Comparison of ENCODE assay signal across 8 cellular contexts in the genomic region with DNA sequence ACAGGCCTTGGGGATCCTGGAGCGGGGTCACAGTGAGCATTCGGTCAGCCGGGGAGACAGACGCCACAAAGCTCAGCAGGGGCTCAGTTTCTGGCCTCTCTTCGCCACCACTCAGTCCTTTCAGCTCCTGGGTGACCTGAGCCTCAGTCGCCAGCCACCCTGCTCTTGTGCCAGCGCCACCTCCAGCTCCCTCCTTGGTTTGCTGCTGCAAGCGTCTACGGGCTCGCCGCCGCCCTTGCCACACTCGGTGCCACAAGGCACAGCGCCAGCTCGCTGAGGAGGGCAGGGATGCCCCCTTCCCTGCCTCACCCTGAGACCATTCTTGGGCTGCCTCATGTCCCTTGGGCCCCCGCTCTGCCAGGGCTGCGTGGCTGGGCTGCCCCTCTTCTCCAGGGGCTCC. TPM values are rescaled to one million over a fixed set of nuclear protein-coding genes. Genes with fewer than 3 reads are reported as not detected.
DNase-seq lines count a peak whose midpoint lies in the region; ATAC-seq and TF ChIP-seq lines count a peak whose summit lies in the region.

No MANE protein-coding gene starts in this region.

- H3K27ac ChIP-seq in spleen = peak overlapping the region; percentile 11 to 94 (median 89)

- H3K9me3 ChIP-seq in spleen = no peaks in the 10 kb centered on the region

- peak overlapping the region; percentile 91 for H3K27ac Mint-ChIP-seq in activated CD4-positive, alpha-beta memory T cell treated with anti-CD3 and anti-CD28 coated beads, Interleukin-2, amount 10 ng/mL, durations not matched to agents 7 days and 5 days

- peaks cover 71% of the 10 kb centered on the region for H3K36me3 Mint-ChIP-seq in activated CD4-positive, alpha-beta memory T cell treated with anti-CD3 and anti-CD28 coated beads, Interleukin-2, amount 10 ng/mL, durations not matched to agents 7 days and 5 days (ENCODE audit: low read depth)

- peaks cover 48% of the 10 kb centered on the region for H3K4me1 Mint-ChIP-seq in activated CD4-positive, alpha-beta memory T cell treated with anti-CD3 and anti-CD28 coated beads, Interleukin-2, amount 10 ng/mL, durations not matched to agents 7 days and 5 days

- CTCF ChIA-PET in activated CD4-positive, alpha-beta memory T cell treated with anti-CD3 and anti-CD28 coated beads, Interleukin-2, amount 10 ng/mL, durations not matched to agents 7 days and 5 days (lab: Charles Lee) = interaction anchor here (1.1 to 3.9 kb wide), 5 partner anchors 16 to 151 kb away, joined by 3 to 20 read pairs (median 5); a partner anchor contains a TSS

- no peaks in the 10 kb centered on the region for H3K9me3 Mint-ChIP-seq in activated CD4-positive, alpha-beta memory T cell treated with anti-CD3 and anti-CD28 coated beads, Interleukin-2, amount 10 ng/mL, durations not matched to agents 7 days and 5 days

- H3K4me3 ChIP-seq in spleen = peak overlapping the region in 7 of 8 donors; percentile 67 to 90 (median 76)

- peaks cover 32 to 76% (median 54%) of the 10 kb centered on the region in 6 donors for H3K4me1 ChIP-seq in spleen

- no peak for TF ChIP-seq CTCF in spleen (IDR thresholded peaks at IDR 0.05 in 8 of 11, conservative IDR thresholded peaks at IDR 0.05 in 3 of 11)

- TF ChIP-seq POLR2A in spleen (IDR thresholded peaks at IDR 0.05) = no peak

- DNase-seq in DMS53 (lab: John Stamatoyannopoulos, UW) = peak; percentile 37
- DNase-seq in DMS53 treated with DMSO at 0.1 percent for 48 hours (lab: John Stamatoyannopoulos, UW; ENCODE audit: unreplicated experiment) = no peak
- DNase-seq in activated CD4-positive, alpha-beta memory T cell treated with anti-CD3 and anti-CD28 coated beads, Interleukin-2, amount 10 ng/mL, durations not matched to agents 7 days and 5 days = no peak
- DNase-seq in hepatic stellate cell (ENCODE audit: low spot score) = peak; percentile 26
- DNase-seq in spleen = peak; percentile 85
- DNase-seq in NCI-H187 (lab: John Stamatoyannopoulos, UW) = no peak

- H3K36me3 ChIP-seq in spleen = peaks cover 0 to 75% (median 55%) of the 10 kb centered on the region in 6 donors

- POLR2A ChIA-PET in activated CD4-positive, alpha-beta memory T cell treated with anti-CD3 and anti-CD28 coated beads, Interleukin-2, amount 10 ng/mL, durations not matched to agents 7 days and 5 days (lab: Charles Lee) = interaction anchor here (0.9 to 7.8 kb wide), 19 partner anchors 9 to 266 kb away, joined by 3 to 130 read pairs (median 8); a partner anchor contains a TSS

- no peaks in the 10 kb centered on the region for H3K27me3 ChIP-seq in spleen (replicated peaks in 1 of 7)

- peak overlapping the region; percentile 94 for H3K4me3 Mint-ChIP-seq in activated CD4-positive, alpha-beta memory T cell treated with anti-CD3 and anti-CD28 coated beads, Interleukin-2, amount 10 ng/mL, durations not matched to agents 7 days and 5 days

- 54 to 77% (median 63%) methylated on average over 17 of the region's 17 CpGs for WGBS in spleen, 5 donors

- H3K27me3 Mint-ChIP-seq in activated CD4-positive, alpha-beta memory T cell treated with anti-CD3 and anti-CD28 coated beads, Interleukin-2, amount 10 ng/mL, durations not matched to agents 7 days and 5 days = no peaks in the 10 kb centered on the region

- ATAC-seq in GM21423 (IDR thresholded peaks at IDR 0.05; ENCODE audit: unreplicated experiment) (no peak), HG02885 (IDR thresholded peaks at IDR 0.05; ENCODE audit: poor library complexity, unreplicated experiment) (no peak)

- intact Hi-C loops in spleen (cut with DNase I; ENCODE audit: low total_unique reads) = no loop called here

RNA-seq across cellular contexts. Expression of a gene that starts 1.5 kb away (rescaled TPM):
- 100 to 1,000 TPM; 991 to 999 TPM for total RNA-seq in activated CD4-positive, alpha-beta memory T cell treated with anti-CD3 and anti-CD28 coated beads, Interleukin-2, amount 10 ng/mL, durations not matched to agents 7 days and 5 days
- 1,000 to 10,000 TPM in 6 of 7 donors, 100 to 1,000 TPM in 1; 989 to 1,475 (median 1,270) TPM for total RNA-seq in spleen
- polyA plus RNA-seq in spleen = 1,000 to 10,000 TPM; 2,364 to 2,501 (median 2,474) TPM

RNA-seq across cellular contexts. Expression of a gene that starts 16.2 kb away (rescaled TPM):
- 10 to 100 TPM; 23.7 to 25.2 TPM for total RNA-seq in activated CD4-positive, alpha-beta memory T cell treated with anti-CD3 and anti-CD28 coated beads, Interleukin-2, amount 10 ng/mL, durations not matched to agents 7 days and 5 days
- 10 to 100 TPM; 14.4 to 30.9 (median 20.1) TPM for total RNA-seq in spleen
- 10 to 100 TPM; 14.5 to 24.1 (median 16.1) TPM for polyA plus RNA-seq in spleen

RNA-seq across cellular contexts. Expression of a gene that starts 26.5 kb away (rescaled TPM):
- 100 to 1,000 TPM; 226 TPM for total RNA-seq in activated CD4-positive, alpha-beta memory T cell treated with anti-CD3 and anti-CD28 coated beads, Interleukin-2, amount 10 ng/mL, durations not matched to agents 7 days and 5 days
- total RNA-seq in spleen = 100 to 1,000 TPM; 102 to 154 (median 114) TPM
- polyA plus RNA-seq in spleen = 10 to 100 TPM; 55.3 to 94.6 (median 58.5) TPM

RNA-seq across cellular contexts. Expression of a gene that starts 28.6 kb away (rescaled TPM):
- 100 to 1,000 TPM; 323 to 360 TPM for total RNA-seq in activated CD4-positive, alpha-beta memory T cell treated with anti-CD3 and anti-CD28 coated beads, Interleukin-2, amount 10 ng/mL, durations not matched to agents 7 days and 5 days
- 100 to 1,000 TPM; 168 to 370 (median 289) TPM for total RNA-seq in spleen
- 10 to 100 TPM; 11.8 to 24.0 (median 12.0) TPM for polyA plus RNA-seq in spleen

RNA-seq across cellular contexts. Expression of a gene that starts 37.4 kb away (rescaled TPM):
- total RNA-seq in activated CD4-positive, alpha-beta memory T cell treated with anti-CD3 and anti-CD28 coated beads, Interleukin-2, amount 10 ng/mL, durations not matched to agents 7 days and 5 days = 100 to 1,000 TPM; 121 to 122 TPM
- total RNA-seq in spleen = 100 to 1,000 TPM in 5 of 7 donors, 10 to 100 TPM in 2; 46.7 to 159 (median 116) TPM
- polyA plus RNA-seq in spleen = 100 to 1,000 TPM in 1 of 3 donors, 10 to 100 TPM in 2; 51.0 to 116 (median 78.6) TPM

Comparison
In these comparisons a context has a peak if more than half of its experiments do, and no peak if none do; other contexts are left out.
1. DNase-seq: peak in DMS53 (single experiment), hepatic stellate cell (single experiment) and spleen (single experiment); none in DMS53 treated with DMSO at 0.1 percent for 48 hours (single experiment), activated CD4-positive, alpha-beta memory T cell treated with anti-CD3 and anti-CD28 coated beads, Interleukin-2, amount 10 ng/mL, durations not matched to agents 7 days and 5 days (single experiment) and NCI-H187 (0 of 2).